Comparison of ENCODE assay signal across 20 cellular contexts in the genomic region with DNA sequence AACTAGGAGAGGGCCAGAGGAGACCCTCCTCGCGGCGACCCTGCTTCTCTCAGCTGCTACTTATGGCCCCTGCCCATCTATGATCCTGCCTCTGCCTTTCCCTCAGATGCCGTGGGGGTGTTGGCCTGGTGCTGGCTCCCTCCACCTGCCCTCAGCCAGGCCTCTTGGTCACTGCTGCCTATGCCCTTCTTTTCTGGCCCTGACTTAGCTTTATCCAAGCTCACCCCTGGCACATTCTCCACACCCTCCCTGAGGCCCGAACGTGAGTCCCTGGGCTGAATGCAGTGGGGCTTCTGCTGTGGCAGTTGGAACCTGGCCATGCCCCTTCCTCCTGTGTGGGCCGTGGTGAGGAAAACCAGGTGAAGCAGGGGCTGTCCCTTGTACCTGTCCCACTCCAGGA. TPM values are rescaled to one million over a fixed set of nuclear protein-coding genes. Genes with fewer than 3 reads are reported as not detected.
DNase-seq lines count a peak whose midpoint lies in the region; ATAC-seq lines count a peak whose summit lies in the region.
"Had no signal": no experiment of that assay in that cellular context is flagged by ENCODE, and none has a peak within 500 bp of the region (broad histone marks: within the 10 kb centered on the region; RNA-seq: fewer than 3 reads in every experiment).

No MANE protein-coding gene starts in this region.

- H3K4me1 Mint-ChIP-seq in activated T-cell treated with anti-CD3 and anti-CD28 coated beads, Interleukin-2, amount 50 U/mL, for 24 hours (ENCODE audit: low read depth), result peaks cover 52% of the 10 kb centered on the region
- peaks cover 55% of the 10 kb centered on the region for H3K4me1 Mint-ChIP-seq in dendritic cell treated with granulocyte-macrophage colony-stimulating factor and Interleukin-4, amounts not matched to agents 40 ng/mL and 50 ng/mL, for 4 days (ENCODE audit: low read depth)
- peaks cover 78% of the 10 kb centered on the region for H3K4me1 Mint-ChIP-seq in stimulated activated effector memory CD8-positive, alpha-beta T cell treated with anti-CD3 and anti-CD28 coated beads, Interleukin-12 subunit alpha, Interleukin-12 subunit beta, amount 100 ng/mL, for 72 hours

- H3K27me3 ChIP-seq in Karpas-422 (ENCODE audit: low read length), result no peaks in the 10 kb centered on the region
- H3K27me3 ChIP-seq: BLaER1, MG63, upper lobe of right lung had no signal

- H2AFZ ChIP-seq in Karpas-422 (ENCODE audit: low read length), result no peak overlapping the region

- H3K36me3 ChIP-seq in Karpas-422 (ENCODE audit: insufficient read depth, low read length), result 0 out of 2 replicates have a peak, but pooled peaks cover 9% of the 10 kb centered on the region

- H4K20me1 ChIP-seq in Karpas-422 (ENCODE audit: insufficient read depth, low read depth, low read length), result no peaks in the 10 kb centered on the region

- ATAC-seq in stimulated activated effector memory CD8-positive, alpha-beta T cell treated with anti-CD3 and anti-CD28 coated beads, Interleukin-12 subunit alpha, Interleukin-12 subunit beta, amount 100 ng/mL, for 72 hours, result no peak
- ATAC-seq: Panc1; stimulated activated naive CD8-positive, alpha-beta T cell treated with anti-CD3 and anti-CD28 coated beads, Interleukin-15, Interleukin-2, amounts not matched to agents 100 U/mL and 50 U/mL, for 24 hours; upper lobe of right lung had no signal

- peak overlapping the region; percentile 82 for H3K27ac Mint-ChIP-seq in activated T-cell treated with anti-CD3 and anti-CD28 coated beads, Interleukin-2, amount 50 U/mL, for 24 hours
- peak overlapping the region; percentile 36 for H3K27ac Mint-ChIP-seq in dendritic cell treated with granulocyte-macrophage colony-stimulating factor and Interleukin-4, amounts not matched to agents 40 ng/mL and 50 ng/mL, for 4 days
- H3K27ac Mint-ChIP-seq in stimulated activated effector memory CD8-positive, alpha-beta T cell treated with anti-CD3 and anti-CD28 coated beads, Interleukin-12 subunit alpha, Interleukin-12 subunit beta, amount 100 ng/mL, for 72 hours, result peak overlapping the region; percentile 91

- H3K9me2 ChIP-seq in Karpas-422 (replicated peaks; ENCODE audit: insufficient read depth, low read length), result no peaks in the 10 kb centered on the region

- no peak for DNase-seq in activated T-cell treated with anti-CD3 and anti-CD28 coated beads, Interleukin-2, amount 50 U/mL, for 24 hours
- no peak for DNase-seq in activated T-cell treated with anti-CD3 and anti-CD28 coated beads, Interleukin-2, amount 50 U/mL, for 48 hours
- DNase-seq in Karpas-422 (no peak), SKM-1 (lab: John Stamatoyannopoulos, UW; ENCODE audit: unreplicated experiment) (no peak), dermis blood vessel endothelial cell (no peak), DMS53 treated with DMSO at 0.1 percent for 48 hours (lab: John Stamatoyannopoulos, UW; ENCODE audit: unreplicated experiment) (no peak)
- no peak for DNase-seq in stimulated activated effector memory CD8-positive, alpha-beta T cell treated with anti-CD3 and anti-CD28 coated beads, Interleukin-12 subunit alpha, Interleukin-12 subunit beta, amount 100 ng/mL, for 72 hours (ENCODE audit: low spot score in 2 of 2)
- DNase-seq: amniotic stem cell; DMS153; endodermal cell; HCEC 1CT; MG63; NCI-H774; stimulated activated naive CD8-positive, alpha-beta T cell treated with anti-CD3 and anti-CD28 coated beads, Interleukin-15, Interleukin-2, amounts not matched to agents 100 U/mL and 50 U/mL, for 24 hours; T1000; upper lobe of right lung had no signal

- peaks cover 70% of the 10 kb centered on the region for H3K4me1 ChIP-seq in Karpas-422 (ENCODE audit: low read length)

- peaks cover 68% of the 10 kb centered on the region for H3K79me2 ChIP-seq in Karpas-422 (ENCODE audit: low read length)

- no peaks in the 10 kb centered on the region for H3K9me3 ChIP-seq in Karpas-422 (ENCODE audit: low read length)
- H3K9me3 ChIP-seq: BLaER1, MG63, upper lobe of right lung had no signal

- no peaks in the 10 kb centered on the region for H3K27me3 Mint-ChIP-seq in activated T-cell treated with anti-CD3 and anti-CD28 coated beads, Interleukin-2, amount 50 U/mL, for 24 hours
- no peaks in the 10 kb centered on the region for H3K27me3 Mint-ChIP-seq in dendritic cell treated with granulocyte-macrophage colony-stimulating factor and Interleukin-4, amounts not matched to agents 40 ng/mL and 50 ng/mL, for 4 days

- peak overlapping the region; percentile 59; the same call in 1 of the 2 replicates for H3K4me3 ChIP-seq in Karpas-422 (ENCODE audit: low read length)
- H3K4me3 ChIP-seq: BLaER1, lung, MG63, upper lobe of right lung had no signal

- no peaks in the 10 kb centered on the region for H3K9me3 Mint-ChIP-seq in activated T-cell treated with anti-CD3 and anti-CD28 coated beads, Interleukin-2, amount 50 U/mL, for 24 hours
- no peaks in the 10 kb centered on the region for H3K9me3 Mint-ChIP-seq in dendritic cell treated with granulocyte-macrophage colony-stimulating factor and Interleukin-4, amounts not matched to agents 40 ng/mL and 50 ng/mL, for 4 days
- H3K9me3 Mint-ChIP-seq in stimulated activated effector memory CD8-positive, alpha-beta T cell treated with anti-CD3 and anti-CD28 coated beads, Interleukin-12 subunit alpha, Interleukin-12 subunit beta, amount 100 ng/mL, for 72 hours, result no peaks in the 10 kb centered on the region
- H3K9me3 Mint-ChIP-seq: endodermal cell had no signal

- peak overlapping the region; percentile 78 for H3K4me2 ChIP-seq in Karpas-422 (ENCODE audit: low read depth, low read length, poor library complexity, severe bottlenecking)
- H3K4me2 ChIP-seq: BLaER1 had no signal

- H3K9ac ChIP-seq in Karpas-422 (ENCODE audit: low read length), result peak overlapping the region; percentile 94
- H3K9ac ChIP-seq: BLaER1 had no signal

- H3K36me3 Mint-ChIP-seq in activated T-cell treated with anti-CD3 and anti-CD28 coated beads, Interleukin-2, amount 50 U/mL, for 24 hours (ENCODE audit: low read depth), result peaks cover 46% of the 10 kb centered on the region
- peaks cover 73% of the 10 kb centered on the region for H3K36me3 Mint-ChIP-seq in dendritic cell treated with granulocyte-macrophage colony-stimulating factor and Interleukin-4, amounts not matched to agents 40 ng/mL and 50 ng/mL, for 4 days (ENCODE audit: low read depth)
- peaks cover 32% of the 10 kb centered on the region for H3K36me3 Mint-ChIP-seq in stimulated activated effector memory CD8-positive, alpha-beta T cell treated with anti-CD3 and anti-CD28 coated beads, Interleukin-12 subunit alpha, Interleukin-12 subunit beta, amount 100 ng/mL, for 72 hours

- H3K4me3 Mint-ChIP-seq in activated T-cell treated with anti-CD3 and anti-CD28 coated beads, Interleukin-2, amount 50 U/mL, for 24 hours, result no peak overlapping the region
- no peak overlapping the region for H3K4me3 Mint-ChIP-seq in dendritic cell treated with granulocyte-macrophage colony-stimulating factor and Interleukin-4, amounts not matched to agents 40 ng/mL and 50 ng/mL, for 4 days
- no peak overlapping the region for H3K4me3 Mint-ChIP-seq in stimulated activated effector memory CD8-positive, alpha-beta T cell treated with anti-CD3 and anti-CD28 coated beads, Interleukin-12 subunit alpha, Interleukin-12 subunit beta, amount 100 ng/mL, for 72 hours
- H3K4me3 Mint-ChIP-seq: endodermal cell had no signal

- peak overlapping the region; percentile 93 for H3K27ac ChIP-seq in Karpas-422 (ENCODE audit: low read length)
- H3K27ac ChIP-seq: BLaER1, upper lobe of right lung had no signal

- intact Hi-C loops in dendritic cell treated with granulocyte-macrophage colony-stimulating factor and Interleukin-4, amounts not matched to agents 40 ng/mL and 50 ng/mL, for 4 days (cut with micrococcal nuclease), result no loop called here

RNA-seq across cellular contexts. Expression of gene SUSD2, which starts 19.8 kb away (rescaled TPM):
- total RNA-seq in Karpas-422 (2014; rRNA removed; shearing (Covaris generic); ENCODE audit: low replicate concordance), result 0.14 and 0.26 TPM in 2 replicates
- 0.34 and 0.60 TPM in 2 replicates for total RNA-seq in dermis blood vessel endothelial cell

Comparison
In these comparisons a context has a peak if more than half of its experiments do, and no peak if none do; other contexts are left out.
1. H3K27ac Mint-ChIP-seq: peak in every context shown above with its lines; median percentile 91 in stimulated activated effector memory CD8-positive, alpha-beta T cell treated with anti-CD3 and anti-CD28 coated beads, Interleukin-12 subunit alpha, Interleukin-12 subunit beta, amount 100 ng/mL, for 72 hours; 82 in activated T-cell treated with anti-CD3 and anti-CD28 coated beads, Interleukin-2, amount 50 U/mL, for 24 hours; 36 in dendritic cell treated with granulocyte-macrophage colony-stimulating factor and Interleukin-4, amounts not matched to agents 40 ng/mL and 50 ng/mL, for 4 days.